In genomic region chr10:100265821-100266485, GRCh38 we compare ENCODE assay signal across 10 cellular contexts. TPM values are rescaled to one million over a fixed set of nuclear protein-coding genes. Genes with fewer than 3 reads are reported as not detected.
A peak's percentile ranks its signal among the peaks of the same experiment; 100 is the strongest.
DNase-seq lines count a peak whose midpoint lies in the region; ATAC-seq and TF ChIP-seq lines count a peak whose summit lies in the region.
"Had no signal": no experiment of that assay in that cellular context is flagged by ENCODE, and none has a peak within 500 bp of the region (broad histone marks: within the 10 kb centered on the region; RNA-seq: fewer than 3 reads in every experiment).

No MANE protein-coding gene starts in this region.

- H3K18ac ChIP-seq in H9 (ENCODE audit: insufficient read length, low read depth, low read length) = no peak overlapping the region
- no peak overlapping the region for H3K18ac ChIP-seq in mesenchymal stem cell (ENCODE audit: low read depth in 1 of 2, low read length in 2 of 2)

- H2BK12ac ChIP-seq in H9 (ENCODE audit: insufficient read length, low read depth, low read length) (no peak overlapping the region), mesenchymal stem cell (ENCODE audit: low read length in 2 of 2) (no peak overlapping the region)

- H3K27ac ChIP-seq in ACC112 (ENCODE audit: low read depth, low read length) = no peak overlapping the region
- no peak overlapping the region for H3K27ac ChIP-seq in H9 (ENCODE audit: insufficient read length, low read depth, low read length)
- no peak overlapping the region for H3K27ac ChIP-seq in mesenchymal stem cell (ENCODE audit: low read length, poor library complexity, severe bottlenecking)
- H3K27ac ChIP-seq in vagina = no peak overlapping the region
- H3K27ac ChIP-seq: uterus had no signal

- no peak overlapping the region for H2BK5ac ChIP-seq in H9 (ENCODE audit: insufficient read length, low read length)
- no peak overlapping the region for H2BK5ac ChIP-seq in mesenchymal stem cell (ENCODE audit: low read depth, low read length, poor library complexity, severe bottlenecking)

- no peak for ATAC-seq in activated T-helper 17 cell treated with anti-CD3 and anti-CD28 coated beads, Interleukin-2, amount 50 U/mL, for 72 hours (replicated peaks)
- no peak for ATAC-seq in HG03280 (IDR thresholded peaks at IDR 0.05; ENCODE audit: unreplicated experiment)

- H3K4me3 ChIP-seq in ACC112 (ENCODE audit: low read depth, low read length) (peak overlapping the region; percentile 93), mesenchymal stem cell (ENCODE audit: insufficient read depth in 1 of 2, low read depth in 1 of 2, low read length in 2 of 2) (peak overlapping the region in 1 of 2 experiments; percentile 100), vagina (peak overlapping the region in 1 of 2 donors; percentile 98)

- H3K4ac ChIP-seq in H9 (ENCODE audit: low read depth, low read length) (no peak overlapping the region), mesenchymal stem cell (ENCODE audit: low read depth in 1 of 2, low read length in 2 of 2) (no peak overlapping the region)

- H3K27me3 ChIP-seq in ACC112 (ENCODE audit: insufficient read depth, low read length) (no peaks in the 10 kb centered on the region), H9 (ENCODE audit: insufficient read depth, low read length) (no peaks in the 10 kb centered on the region), mesenchymal stem cell (ENCODE audit: control insufficient read depth in 1 of 2, insufficient read depth in 1 of 2, low read length in 2 of 2) (no peaks in the 10 kb centered on the region), vagina (no peaks in the 10 kb centered on the region)
- H3K27me3 ChIP-seq: uterus had no signal

- no peak overlapping the region for H4K91ac ChIP-seq in H9 (ENCODE audit: insufficient read length, low read depth, low read length)
- no peak overlapping the region for H4K91ac ChIP-seq in mesenchymal stem cell (ENCODE audit: low read length)

- no peak overlapping the region for H3K4me2 ChIP-seq in H9 (ENCODE audit: insufficient read depth, insufficient read length, low read length)
- H3K4me2 ChIP-seq in mesenchymal stem cell (ENCODE audit: low read length, poor library complexity, severe bottlenecking) = no peak overlapping the region

- H3K27ac Mint-ChIP-seq in H9 = no peak overlapping the region; a peak in 1 of 7 replicates
- peak overlapping the region; percentile 33 for H3K27ac Mint-ChIP-seq in activated T-helper 17 cell treated with anti-CD3 and anti-CD28 coated beads, Interleukin-2, amount 50 U/mL, for 72 hours

- no peak overlapping the region for H3K23ac ChIP-seq in H9 (ENCODE audit: insufficient read length, low read depth, low read length)
- H3K23ac ChIP-seq in mesenchymal stem cell (ENCODE audit: low read length in 2 of 2) = no peak overlapping the region

- intact Hi-C loops in vagina (cut with DNase I) = no loop called here

- H2AFZ ChIP-seq in ACC112 (ENCODE audit: low read length, unreplicated experiment) = no peak overlapping the region
- H2AFZ ChIP-seq in H9 (ENCODE audit: low read length) = no peak overlapping the region
- H2AFZ ChIP-seq in mesenchymal stem cell (ENCODE audit: low read depth, low read length) = no peak overlapping the region

- H2BK15ac ChIP-seq in H9 (ENCODE audit: low read depth, low read length) = no peak overlapping the region
- no peak overlapping the region for H2BK15ac ChIP-seq in mesenchymal stem cell (ENCODE audit: low read depth, poor library complexity, severe bottlenecking)

- no peak overlapping the region for H3K56ac ChIP-seq in H9 (ENCODE audit: insufficient read length, low read depth, low read length)

- no peak overlapping the region for H3K9ac ChIP-seq in H9 (ENCODE audit: extremely low read depth, insufficient read length, low read length)
- peak overlapping the region; percentile 100 for H3K9ac ChIP-seq in mesenchymal stem cell (ENCODE audit: low read length)

- H3K36me3 ChIP-seq in ACC112 (ENCODE audit: insufficient read depth, low read length) = no peaks in the 10 kb centered on the region
- H3K36me3 ChIP-seq in mesenchymal stem cell (ENCODE audit: control insufficient read depth in 1 of 2, insufficient read depth in 2 of 2, low read depth in 1 of 2, low read length in 2 of 2) = peaks cover 0 to 17% of the 10 kb centered on the region in 2 experiments
- peaks cover 0 to 8% of the 10 kb centered on the region in 2 donors for H3K36me3 ChIP-seq in vagina
- H3K36me3 ChIP-seq: uterus had no signal

- no CpG with 5 or more reads among the region's 15 CpGs for WGBS in H9 (ENCODE audit: extremely low coverage, insufficient read length, low lambda C conversion rate)
- WGBS in mesenchymal stem cell = 98% methylated on average over 15 of the region's 15 CpGs

- H2BK120ac ChIP-seq in H9 (ENCODE audit: low read depth, low read length, poor library complexity, severe bottlenecking) = no peak overlapping the region
- no peak overlapping the region for H2BK120ac ChIP-seq in mesenchymal stem cell (ENCODE audit: low read depth, low read length)

- no peak overlapping the region for H3K14ac ChIP-seq in H9 (ENCODE audit: insufficient read depth, low read length)
- H3K14ac ChIP-seq in mesenchymal stem cell (ENCODE audit: low read length in 2 of 2) = no peak overlapping the region

- peak overlapping the region; percentile 99 to 100 for H3K4me3 Mint-ChIP-seq in H9
- peak overlapping the region; percentile 97 for H3K4me3 Mint-ChIP-seq in activated T-helper 17 cell treated with anti-CD3 and anti-CD28 coated beads, Interleukin-2, amount 50 U/mL, for 72 hours

- no peak overlapping the region for H2BK20ac ChIP-seq in H9 (ENCODE audit: low read depth, low read length, poor library complexity, severe bottlenecking)

- peaks cover 6% of the 10 kb centered on the region for H3K4me1 ChIP-seq in ACC112 (ENCODE audit: control insufficient read depth, insufficient read depth, low read length, unreplicated experiment)
- H3K4me1 ChIP-seq in H9 (ENCODE audit: insufficient read depth, low read length) = no peaks in the 10 kb centered on the region; the same call in 1 of the 2 replicates
- H3K4me1 ChIP-seq in mesenchymal stem cell (ENCODE audit: control insufficient read depth, insufficient read depth, low read depth, low read length) = peaks cover 6% of the 10 kb centered on the region
- H3K4me1 ChIP-seq in vagina = peaks cover 24% of the 10 kb centered on the region

- H3K27me3 Mint-ChIP-seq in H9 (ENCODE audit: low read depth) = no peaks in the 10 kb centered on the region
- H3K27me3 Mint-ChIP-seq in activated T-helper 17 cell treated with anti-CD3 and anti-CD28 coated beads, Interleukin-2, amount 50 U/mL, for 72 hours = no peaks in the 10 kb centered on the region

- no peaks in the 10 kb centered on the region; a peak in 1 of 5 replicates for H3K9me3 Mint-ChIP-seq in H9
- H3K9me3 Mint-ChIP-seq in activated T-helper 17 cell treated with anti-CD3 and anti-CD28 coated beads, Interleukin-2, amount 50 U/mL, for 72 hours = no peaks in the 10 kb centered on the region

- H4K8ac ChIP-seq in H9 (replicated peaks; ENCODE audit: insufficient read length, low read depth, low read length) = no peak overlapping the region
- no peak overlapping the region for H4K8ac ChIP-seq in mesenchymal stem cell (ENCODE audit: low read length)

- peaks cover 6% of the 10 kb centered on the region for H3K23me2 ChIP-seq in H9 (ENCODE audit: insufficient read length, low read depth, low read length, poor library complexity, severe bottlenecking)

- H3K36me3 Mint-ChIP-seq in H9 (ENCODE audit: insufficient read depth in 1 of 3, low read depth in 3 of 3) = peaks cover 0 to 6% (median 0%) of the 10 kb centered on the region in 3 experiments; a peak in 5 of 7 replicates
- peaks cover 40% of the 10 kb centered on the region for H3K36me3 Mint-ChIP-seq in activated T-helper 17 cell treated with anti-CD3 and anti-CD28 coated beads, Interleukin-2, amount 50 U/mL, for 72 hours (ENCODE audit: low read depth)

- H3K4me1 Mint-ChIP-seq in H9 = 0 out of 4 replicates have a peak, but pooled peaks cover 3 to 16% of the 10 kb centered on the region in 2 experiments
- peaks cover 14% of the 10 kb centered on the region for H3K4me1 Mint-ChIP-seq in activated T-helper 17 cell treated with anti-CD3 and anti-CD28 coated beads, Interleukin-2, amount 50 U/mL, for 72 hours

- no peak overlapping the region for H3T11ph ChIP-seq in H9 (ENCODE audit: low read length)

- H4K20me1 ChIP-seq in H9 (ENCODE audit: control insufficient read depth, insufficient read depth, insufficient read length) = no peaks in the 10 kb centered on the region

- DNase-seq in H9 (no peak), mesenchymal stem cell (peak; percentile 3), vagina (ENCODE audit: extremely low spot score in 2 of 2) (no peak), NCI-H1694 treated with DMSO at 0.1 percent for 48 hours (lab: John Stamatoyannopoulos, UW) (no peak)
- DNase-seq in stimulated activated CD4-positive, alpha-beta T cell treated with anti-CD3 and anti-CD28 coated beads, Interleukin-4, amount 100 ng/mL, for 4 hours = no peak
- DNase-seq: kidney, uterus had no signal

- no peak for TF ChIP-seq POLR2A in vagina (IDR thresholded peaks at IDR 0.05)

- H2AK5ac ChIP-seq in H9 (ENCODE audit: insufficient read length, low read length) (no peak overlapping the region), mesenchymal stem cell (ENCODE audit: low read length, severe bottlenecking) (no peak overlapping the region)

- no peak overlapping the region for H4K5ac ChIP-seq in H9 (ENCODE audit: insufficient read length, low read depth, low read length)

- H3K79me2 ChIP-seq in ACC112 (ENCODE audit: control insufficient read depth, insufficient read depth, low read length, unreplicated experiment) = peaks cover 29% of the 10 kb centered on the region
- H3K79me2 ChIP-seq in H9 (ENCODE audit: insufficient read depth, low read length) = no peaks in the 10 kb centered on the region; the same call in 1 of the 2 replicates

- TF ChIP-seq CTCF in H9 (conservative IDR thresholded peaks at IDR 0.05) (no peak), vagina (IDR thresholded peaks at IDR 0.05) (no peak)

- H3K79me1 ChIP-seq in H9 (ENCODE audit: insufficient read depth, low read depth, low read length, poor library complexity, severe bottlenecking) = peaks cover 5% of the 10 kb centered on the region
- H3K79me1 ChIP-seq in mesenchymal stem cell (replicated peaks; ENCODE audit: low read length, poor library complexity, severe bottlenecking) = peaks cover 23% of the 10 kb centered on the region

- H3K9me3 ChIP-seq in H9 (ENCODE audit: control insufficient read depth, low read depth, low read length) (no peaks in the 10 kb centered on the region), mesenchymal stem cell (ENCODE audit: control insufficient read depth, low read length) (no peaks in the 10 kb centered on the region), vagina (no peaks in the 10 kb centered on the region)
- H3K9me3 ChIP-seq: uterus had no signal

RNA-seq across cellular contexts. Expression of gene CWF19L1, which starts 1.5 kb away (rescaled TPM):
- total RNA-seq in H9 (2021) = 34.8 and 38.0 TPM in 2 replicates
- total RNA-seq in activated T-helper 17 cell treated with anti-CD3 and anti-CD28 coated beads, Interleukin-2, amount 50 U/mL, for 72 hours = 10 to 100 TPM; 34.0 to 46.9 TPM
- polyA plus RNA-seq in mesenchymal stem cell (2013, experiment 1 of 2) = 10.7 TPM
- polyA plus RNA-seq in mesenchymal stem cell (2013, experiment 2 of 2) = 10.1 TPM
- total RNA-seq in vagina = 13.3 TPM

RNA-seq across cellular contexts. Expression of gene BLOC1S2, which starts 20.5 kb away (rescaled TPM):
- 69.8 and 75.5 TPM in 2 replicates for total RNA-seq in H9 (2021)
- total RNA-seq in activated T-helper 17 cell treated with anti-CD3 and anti-CD28 coated beads, Interleukin-2, amount 50 U/mL, for 72 hours = 10 to 100 TPM; 54.1 to 59.3 TPM
- polyA plus RNA-seq in mesenchymal stem cell (2013, experiment 1 of 2) = 64.5 TPM
- 69.0 TPM for polyA plus RNA-seq in mesenchymal stem cell (2013, experiment 2 of 2)
- 10.1 TPM for total RNA-seq in vagina

RNA-seq across cellular contexts. Expression of gene CHUK, which starts 36.6 kb away (rescaled TPM):
- total RNA-seq in H9 (2021) (24.1 and 25.2 TPM in 2 replicates), vagina (19.4 TPM)
- total RNA-seq in activated T-helper 17 cell treated with anti-CD3 and anti-CD28 coated beads, Interleukin-2, amount 50 U/mL, for 72 hours = 10 to 100 TPM; 17.4 to 32.2 TPM
- polyA plus RNA-seq in mesenchymal stem cell (2013, experiment 1 of 2) = 11.0 TPM
- polyA plus RNA-seq in mesenchymal stem cell (2013, experiment 2 of 2) = 11.6 TPM
